1 cellular context compared by ENCODE assay signal in genomic region chr12:96397756-96398421, GRCh38.
TF ChIP-seq lines count a peak whose summit lies in the region.

No MANE protein-coding gene starts in this region.

TF ChIP-seq in H1, 55 proteins besides CTCF, POLR2A, EP300 and RAD21:
- TF ChIP-seq E2F6 (IDR thresholded peaks at IDR 0.05) = no peak
